ENCODE assay signal across 8 cellular contexts in the genomic region with DNA sequence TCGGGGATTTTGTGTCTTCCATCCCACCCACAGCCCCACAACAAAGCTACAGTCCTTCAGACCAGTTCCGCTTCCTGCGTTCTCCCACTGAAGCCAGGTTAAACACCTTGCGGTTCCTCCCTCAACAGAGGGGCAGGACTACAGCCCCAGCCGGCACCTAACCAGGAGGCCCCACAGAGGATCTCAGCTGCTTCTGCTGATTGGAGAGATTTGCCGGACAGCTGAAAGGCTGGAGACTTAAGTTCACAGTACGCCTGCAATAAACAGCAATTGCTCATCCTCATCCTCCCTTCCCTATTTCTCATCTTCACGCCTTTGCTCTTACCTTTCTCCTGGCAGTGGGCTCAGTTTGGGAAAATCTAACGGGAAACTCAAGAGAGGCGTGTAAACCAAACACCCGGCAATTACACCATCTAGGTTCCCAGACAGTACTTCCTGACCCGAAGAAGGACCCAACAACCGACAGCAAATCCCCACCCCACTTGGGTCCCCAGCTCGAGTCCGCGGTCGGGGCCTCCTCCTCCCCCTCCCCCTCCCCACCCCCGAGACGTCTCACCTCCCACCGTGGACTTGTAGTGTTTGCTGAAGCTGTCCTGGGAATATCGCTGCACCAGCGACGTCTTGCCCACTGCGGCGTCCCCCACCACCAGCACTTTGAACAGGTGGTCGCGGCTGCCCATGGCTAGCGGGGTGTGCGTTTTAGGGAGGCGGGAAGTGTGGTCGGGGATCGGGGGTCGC. TPM values are rescaled to one million over a fixed set of nuclear protein-coding genes. Genes with fewer than 3 reads are reported as not detected.
DNase-seq lines count a peak whose midpoint lies in the region; ATAC-seq and TF ChIP-seq lines count a peak whose summit lies in the region.

No MANE protein-coding gene starts in this region.

- ATAC-seq in activated CD8-positive, alpha-beta T cell treated with anti-CD3 and anti-CD28 coated beads for 36 hours = peak; percentile 25
- ATAC-seq in naive thymus-derived CD4-positive, alpha-beta T cell = peak; percentile 15

- H3K4me1 ChIP-seq in HUES6 (ENCODE audit: control insufficient read depth, insufficient read depth, low read length) = peaks cover 3% of the 10 kb centered on the region; the same call in 1 of the 2 replicates
- peaks cover 17 to 24% of the 10 kb centered on the region in 2 donors for H3K4me1 ChIP-seq in naive thymus-derived CD4-positive, alpha-beta T cell (ENCODE audit: control insufficient read depth in 2 of 2, insufficient read depth in 2 of 2, low read length in 2 of 2)
- H3K4me1 ChIP-seq in testis = peaks cover 3% of the 10 kb centered on the region

- intact Hi-C loops in activated CD8-positive, alpha-beta T cell treated with anti-CD3 and anti-CD28 coated beads for 36 hours (cut with micrococcal nuclease) = loop anchor here (2.0 kb wide), 1 partner anchor 26 kb away; no protein-coding TSS in a partner anchor
- intact Hi-C loops in naive thymus-derived CD4-positive, alpha-beta T cell (cut with micrococcal nuclease) = loop anchor here (1.0 to 10.0 kb wide), 13 partner anchors 24 to 650 kb away; partner anchors contain the start of genes NUCKS1 (in 2 of the 2), PM20D1 (in 2 of the 2), SLC41A1 (in 2 of the 2) and SLC45A3 (in 2 of the 2)
- intact Hi-C loops in testis (cut with DNase I; ENCODE audit: low total_unique reads) = no loop called here

- H3K27me3 ChIP-seq in HUES6 (ENCODE audit: control insufficient read depth, insufficient read depth, low read length) = peaks cover 34% of the 10 kb centered on the region
- no peaks in the 10 kb centered on the region for H3K27me3 ChIP-seq in naive thymus-derived CD4-positive, alpha-beta T cell (ENCODE audit: control insufficient read depth in 2 of 2, insufficient read depth in 2 of 2, low read length in 2 of 2)
- no peaks in the 10 kb centered on the region for H3K27me3 ChIP-seq in testis

- 12 to 17% methylated on average over 18 to 33 of the region's 33 CpGs for WGBS in testis, 2 donors

- H3K4me1 Mint-ChIP-seq in activated CD8-positive, alpha-beta T cell treated with anti-CD3 and anti-CD28 coated beads for 36 hours (ENCODE audit: low read depth) = peaks cover 55% of the 10 kb centered on the region
- peaks cover 8% of the 10 kb centered on the region for H3K4me1 Mint-ChIP-seq in endothelial cell (ENCODE audit: unreplicated experiment)
- H3K4me1 Mint-ChIP-seq in naive thymus-derived CD4-positive, alpha-beta T cell = peaks cover 33 to 71% (median 63%) of the 10 kb centered on the region in 7 donors

- CTCF ChIA-PET in activated CD8-positive, alpha-beta T cell treated with anti-CD3 and anti-CD28 coated beads for 36 hours (lab: Charles Lee) = interaction anchor here (0.7 to 4.5 kb wide), 11 partner anchors 18 to 204 kb away, joined by 3 to 28 read pairs (median 4); partner anchors contain the start of gene SLC41A1
- CTCF ChIA-PET in naive thymus-derived CD4-positive, alpha-beta T cell (lab: Charles Lee) = interaction anchor here (0.7 to 4.2 kb wide), 9 partner anchors 24 to 203 kb away, joined by 3 to 23 read pairs (median 4); partner anchors contain the start of gene NUCKS1

- POLR2A ChIA-PET in activated CD8-positive, alpha-beta T cell treated with anti-CD3 and anti-CD28 coated beads for 36 hours (lab: Charles Lee) = interaction anchor here (0.6 to 6.5 kb wide), 15 partner anchors 9 to 206 kb away, joined by 3 to 61 read pairs (median 4); partner anchors contain the start of gene NUCKS1
- POLR2A ChIA-PET in naive thymus-derived CD4-positive, alpha-beta T cell (lab: Charles Lee) = interaction anchor here (0.6 to 6.9 kb wide), 18 partner anchors 9 to 982 kb away, joined by 3 to 85 read pairs (median 5); partner anchors contain the start of genes ELK4, NUCKS1, PM20D1 and SLC41A1

- in situ Hi-C loops in GM13976 (cut with MboI; ENCODE audit: low sequenced_read_pairs, unreplicated experiment) = loop anchor here (25.0 kb wide), 1 partner anchor 338 kb away; the partner anchor contains the start of gene AVPR1B

- DNase-seq in GM13976 (ENCODE audit: low spot score) = peak; percentile 57
- DNase-seq in activated CD8-positive, alpha-beta T cell treated with anti-CD3 and anti-CD28 coated beads for 36 hours = peak; percentile 71
- peak; percentile 18 for DNase-seq in endothelial cell (ENCODE audit: low spot score)
- DNase-seq in naive thymus-derived CD4-positive, alpha-beta T cell = peak in 8 of 9 donors; percentile 20 to 54 (median 24)
- peak; percentile 19 for DNase-seq in testis
- DNase-seq in occipital lobe (lab: John Stamatoyannopoulos, UW) = no peak
- DNase-seq in GF-D8 (lab: John Stamatoyannopoulos, UW) = no peak

- H3K36me3 ChIP-seq in HUES6 (ENCODE audit: control insufficient read depth, insufficient read depth, low read length) (no peaks in the 10 kb centered on the region), testis (ENCODE audit: low read depth, missing control alignments) (no peaks in the 10 kb centered on the region)
- peaks cover 6 to 18% (median 13%) of the 10 kb centered on the region in 3 experiments for H3K36me3 ChIP-seq in naive thymus-derived CD4-positive, alpha-beta T cell (ENCODE audit: control insufficient read depth in 2 of 3, insufficient read depth in 3 of 3, low read length in 3 of 3)

- TF ChIP-seq POLR2A in testis (IDR thresholded peaks at IDR 0.05) = no peak

- TF ChIP-seq CTCF in GM13976 (IDR thresholded peaks at IDR 0.05; ENCODE audit: borderline replicate concordance, control extremely low read depth, extremely low read depth, insufficient read depth, missing control alignments) (no peak), endothelial cell (IDR thresholded peaks at IDR 0.05; ENCODE audit: unreplicated experiment) (no peak), testis (IDR thresholded peaks at IDR 0.05) (no peak)
- TF ChIP-seq CTCF in activated CD8-positive, alpha-beta T cell treated with anti-CD3 and anti-CD28 coated beads for 36 hours (IDR thresholded peaks at IDR 0.05) = no peak

- peak overlapping the region; percentile 37 for H3K9ac ChIP-seq in HUES6 (ENCODE audit: low read length)

- H3K4me3 Mint-ChIP-seq in activated CD8-positive, alpha-beta T cell treated with anti-CD3 and anti-CD28 coated beads for 36 hours = peak overlapping the region; percentile 89
- H3K4me3 Mint-ChIP-seq in endothelial cell (ENCODE audit: unreplicated experiment) = peak overlapping the region; percentile 97
- peak overlapping the region; percentile 88 to 100 (median 96) for H3K4me3 Mint-ChIP-seq in naive thymus-derived CD4-positive, alpha-beta T cell

- H3K27ac ChIP-seq in HUES6 (ENCODE audit: low read depth, low read length) (no peak overlapping the region), testis (peak overlapping the region in 1 of 2 donors; percentile 28)
- H3K27ac ChIP-seq in naive thymus-derived CD4-positive, alpha-beta T cell (ENCODE audit: low read depth, low read length) = peak overlapping the region; percentile 98

- peaks cover 25% of the 10 kb centered on the region for H3K36me3 Mint-ChIP-seq in activated CD8-positive, alpha-beta T cell treated with anti-CD3 and anti-CD28 coated beads for 36 hours (ENCODE audit: low read depth)
- H3K36me3 Mint-ChIP-seq in endothelial cell (ENCODE audit: low read depth, unreplicated experiment) = peaks cover 12% of the 10 kb centered on the region
- H3K36me3 Mint-ChIP-seq in naive thymus-derived CD4-positive, alpha-beta T cell = peaks cover 0 to 17% (median 9%) of the 10 kb centered on the region in 5 donors

- no peaks in the 10 kb centered on the region for H3K9me3 Mint-ChIP-seq in activated CD8-positive, alpha-beta T cell treated with anti-CD3 and anti-CD28 coated beads for 36 hours
- H3K9me3 Mint-ChIP-seq in endothelial cell (ENCODE audit: unreplicated experiment) = no peaks in the 10 kb centered on the region
- H3K9me3 Mint-ChIP-seq in naive thymus-derived CD4-positive, alpha-beta T cell = peaks cover 0 to 2% (median 0%) of the 10 kb centered on the region in 11 donors

- H3K9me3 ChIP-seq in HUES6 (ENCODE audit: control insufficient read depth, insufficient read depth, low read depth, low read length) = peaks cover 7% of the 10 kb centered on the region; the same call in 1 of the 2 replicates
- H3K9me3 ChIP-seq in naive thymus-derived CD4-positive, alpha-beta T cell (ENCODE audit: control insufficient read depth in 2 of 3, low read length in 3 of 3) = no peaks in the 10 kb centered on the region
- H3K9me3 ChIP-seq in testis = no peaks in the 10 kb centered on the region

- no peaks in the 10 kb centered on the region for H3K27me3 Mint-ChIP-seq in activated CD8-positive, alpha-beta T cell treated with anti-CD3 and anti-CD28 coated beads for 36 hours
- H3K27me3 Mint-ChIP-seq in endothelial cell (ENCODE audit: unreplicated experiment) = peaks cover 4% of the 10 kb centered on the region
- peaks cover 0 to 2% (median 0%) of the 10 kb centered on the region in 5 donors for H3K27me3 Mint-ChIP-seq in naive thymus-derived CD4-positive, alpha-beta T cell

- peak overlapping the region; percentile 86 for H3K4me3 ChIP-seq in HUES6 (ENCODE audit: low read depth, low read length)
- H3K4me3 ChIP-seq in naive thymus-derived CD4-positive, alpha-beta T cell (ENCODE audit: low read length) = peak overlapping the region; percentile 81
- peak overlapping the region; percentile 75 to 80 for H3K4me3 ChIP-seq in testis

- peak overlapping the region; percentile 92 for H3K27ac Mint-ChIP-seq in activated CD8-positive, alpha-beta T cell treated with anti-CD3 and anti-CD28 coated beads for 36 hours
- H3K27ac Mint-ChIP-seq in endothelial cell (ENCODE audit: unreplicated experiment) = peak overlapping the region; percentile 13
- H3K27ac Mint-ChIP-seq in naive thymus-derived CD4-positive, alpha-beta T cell = peak overlapping the region; percentile 96 to 100 (median 98)

RNA-seq across cellular contexts. Expression of gene RAB29, which starts 0.8 kb away (rescaled TPM):
- total RNA-seq in activated CD8-positive, alpha-beta T cell treated with anti-CD3 and anti-CD28 coated beads for 36 hours = 10 to 100 TPM; 20.1 to 22.5 TPM
- total RNA-seq in endothelial cell (ENCODE audit: unreplicated experiment) (19.4 TPM), testis (10 to 100 TPM in 1 of 2 donors, 1 to 10 TPM in 1; 7.4 to 10.8 TPM), occipital lobe (11.7 TPM)
- total RNA-seq in naive thymus-derived CD4-positive, alpha-beta T cell = 10 to 100 TPM; 23.9 to 55.5 (median 45.9) TPM
- polyA plus RNA-seq in naive thymus-derived CD4-positive, alpha-beta T cell = 10 to 100 TPM; 57.3 to 76.6 TPM
- 8.3 TPM for polyA plus RNA-seq in testis (ENCODE audit: insufficient read depth, low read depth, low replicate concordance)

RNA-seq across cellular contexts. Expression of gene NUCKS1, which starts 24.5 kb away (rescaled TPM):
- 100 to 1,000 TPM; 145 to 177 TPM for total RNA-seq in activated CD8-positive, alpha-beta T cell treated with anti-CD3 and anti-CD28 coated beads for 36 hours
- 170 TPM for total RNA-seq in endothelial cell (ENCODE audit: unreplicated experiment)
- 100 to 1,000 TPM in 4 of 5 experiments, 10 to 100 TPM in 1; 70.4 to 164 (median 122) TPM for total RNA-seq in naive thymus-derived CD4-positive, alpha-beta T cell
- polyA plus RNA-seq in naive thymus-derived CD4-positive, alpha-beta T cell = 10 to 100 TPM; 12.5 to 18.7 TPM
- total RNA-seq in testis = 10 to 100 TPM; 57.7 to 98.6 TPM
- polyA plus RNA-seq in testis (ENCODE audit: insufficient read depth, low read depth, low replicate concordance) = 66.3 TPM
- 257 TPM for total RNA-seq in occipital lobe

RNA-seq across cellular contexts. Expression of gene SLC41A1, which starts 38.6 kb away (rescaled TPM):
- 10 to 100 TPM; 33.6 to 35.3 TPM for total RNA-seq in activated CD8-positive, alpha-beta T cell treated with anti-CD3 and anti-CD28 coated beads for 36 hours
- 35.2 TPM for total RNA-seq in endothelial cell (ENCODE audit: unreplicated experiment)
- 10 to 100 TPM; 16.5 to 32.0 (median 27.8) TPM for total RNA-seq in naive thymus-derived CD4-positive, alpha-beta T cell
- 10 to 100 TPM in 1 of 2 donors, 1 to 10 TPM in 1; 9.1 to 15.9 TPM for polyA plus RNA-seq in naive thymus-derived CD4-positive, alpha-beta T cell
- total RNA-seq in testis = 100 to 1,000 TPM; 122 to 137 TPM
- 94.7 TPM for polyA plus RNA-seq in testis (ENCODE audit: insufficient read depth, low read depth, low replicate concordance)
- total RNA-seq in occipital lobe = 11.2 TPM

Comparison
In these comparisons a context has a peak if more than half of its experiments do, and no peak if none do; other contexts are left out.
1. DNase-seq: peak in GM13976 (single experiment), activated CD8-positive, alpha-beta T cell treated with anti-CD3 and anti-CD28 coated beads for 36 hours (single experiment), endothelial cell (single experiment), naive thymus-derived CD4-positive, alpha-beta T cell (8 of 9) and testis (single experiment); none in occipital lobe (single experiment) and GF-D8 (single experiment).
2. H3K27ac Mint-ChIP-seq: peak in every context shown above with its lines; median percentile 98 in naive thymus-derived CD4-positive, alpha-beta T cell; 92 in activated CD8-positive, alpha-beta T cell treated with anti-CD3 and anti-CD28 coated beads for 36 hours; 13 in endothelial cell.
3. Peak in every context shown above with its lines, with median percentiles within 50 percentile points of each other: H3K4me3 ChIP-seq and H3K4me3 Mint-ChIP-seq.